ENCODE assay signal across 23 cellular contexts in the genomic region with DNA sequence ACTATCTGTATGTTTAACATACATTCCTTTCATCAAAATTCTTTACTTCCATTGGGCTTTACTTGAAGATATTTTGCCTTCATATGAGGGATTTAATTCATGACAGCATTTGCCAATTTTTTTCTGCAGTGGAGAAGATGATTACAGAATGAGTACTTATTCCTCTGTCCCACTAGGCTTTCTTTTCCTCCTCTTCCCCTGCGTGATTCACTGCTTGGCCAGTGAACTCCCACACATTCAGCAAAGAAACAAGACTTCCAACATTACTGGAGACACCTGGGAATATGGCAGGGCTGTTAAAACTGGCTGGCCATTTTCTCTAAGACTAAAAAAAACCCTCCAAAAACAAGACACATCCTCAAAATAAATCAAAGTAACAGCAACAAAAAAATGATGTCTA.
DNase-seq lines count a peak whose midpoint lies in the region; ATAC-seq, FAIRE-seq and TF ChIP-seq lines count a peak whose summit lies in the region.
"Had no signal": no experiment of that assay in that cellular context is flagged by ENCODE, and none has a peak within 500 bp of the region (broad histone marks: within the 10 kb centered on the region; RNA-seq: fewer than 3 reads in every experiment).

No MANE protein-coding gene starts in this region.

- FAIRE-seq in urothelium cell line (lab: Jason Lieb, UNC) = no peak
- FAIRE-seq: endothelial cell of umbilical vein, GM18507, kidney, TTC549 had no signal

- no peak for TF ChIP-seq CTCF in fibroblast of villous mesenchyme (IDR thresholded peaks at IDR 0.05; ENCODE audit: insufficient read depth, low read depth, low read length)

- H3K4me3 ChIP-seq in fibroblast of villous mesenchyme (ENCODE audit: low read depth, low read length) = no peak overlapping the region
- H3K4me3 ChIP-seq: BLaER1, gastrocnemius medialis, smooth muscle cell, tibial nerve had no signal

- no peak for ATAC-seq in GM18870 (IDR thresholded peaks at IDR 0.05; ENCODE audit: unreplicated experiment)
- ATAC-seq: activated CD4-positive, alpha-beta T cell treated with anti-CD3 and anti-CD28 coated beads for 36 hours; activated CD8-positive, alpha-beta memory T cell treated with anti-CD3 and anti-CD28 coated beads, Interleukin-2, amount 10 ng/mL, durations not matched to agents 7 days and 5 days; gastrocnemius medialis; natural killer cell treated with Interleukin-12 subunit alpha and Interleukin-12 subunit beta and Interleukin-15 and Interleukin-18, amount 100 ng/mL, for 72 hours had no signal

- DNase-seq in HS-5 (ENCODE audit: low read depth) = peak; percentile 20
- peak; percentile 81 for DNase-seq in amniotic epithelial cell (ENCODE audit: low read depth)
- DNase-seq in fibroblast of villous mesenchyme (ENCODE audit: low read depth) = peak; percentile 3
- DNase-seq in urothelium cell line (ENCODE audit: low spot score) = peak; percentile 5
- DNase-seq in OCI-M1 (lab: John Stamatoyannopoulos, UW) = no peak
- DNase-seq in NCI-H2081 (lab: John Stamatoyannopoulos, UW) = no peak
- DNase-seq: activated CD4-positive, alpha-beta T cell treated with anti-CD3 and anti-CD28 coated beads for 36 hours; activated CD8-positive, alpha-beta memory T cell treated with anti-CD3 and anti-CD28 coated beads, Interleukin-2, amount 10 ng/mL, durations not matched to agents 7 days and 5 days; dermis blood vessel endothelial cell; kidney; NCI-H2171 treated with DMSO at 0.1 percent for 48 hours; Right ventricle myocardium superior; stimulated activated CD4-positive, alpha-beta T cell treated with anti-CD3 and anti-CD28 coated beads, Interleukin-2, amount 100 ng/mL, for 48 hours; SW 1271 had no signal

Comparison
In these comparisons a context has a peak if more than half of its experiments do, and no peak if none do; other contexts are left out.
1. DNase-seq: peak in HS-5 (single experiment), amniotic epithelial cell (single experiment), fibroblast of villous mesenchyme (single experiment) and urothelium cell line (single experiment); none in OCI-M1 (single experiment) and NCI-H2081 (0 of 2).